8 cellular contexts compared by ENCODE assay signal in genomic region chr13:36346222-36347083, GRCh38. TPM values are rescaled to one million over a fixed set of nuclear protein-coding genes. Genes with fewer than 3 reads are reported as not detected.
DNase-seq lines count a peak whose midpoint lies in the region; ATAC-seq and TF ChIP-seq lines count a peak whose summit lies in the region.

SPART (minus strand) TSS chr13:36346394; CDS start chr13:36335830, 10,564 bp downstream.

- ATAC-seq in GM21825 (IDR thresholded peaks at IDR 0.05; ENCODE audit: unreplicated experiment) (peak; percentile 95), RWPE2 (ENCODE audit: low read depth) (peak; percentile 84)
- ATAC-seq in naive thymus-derived CD4-positive, alpha-beta T cell = peak; percentile 89
- peak; percentile 92 for ATAC-seq in stimulated activated memory B cell treated with anti-CD40 and anti-IgM and Interleukin-4, amounts not matched to agents 10 μg/mL and 1 μg/mL and 100 μg/mL, for 72 hours

- H3K4me1 ChIP-seq in RWPE2 (ENCODE audit: insufficient read depth, poor library complexity, severe bottlenecking) = peaks cover 30% of the 10 kb centered on the region
- peaks cover 4 to 14% of the 10 kb centered on the region in 2 donors for H3K4me1 ChIP-seq in naive thymus-derived CD4-positive, alpha-beta T cell (ENCODE audit: control insufficient read depth in 2 of 2, insufficient read depth in 2 of 2, low read length in 2 of 2)

- H3K9me3 ChIP-seq in RWPE2 (ENCODE audit: severe bottlenecking) = no peaks in the 10 kb centered on the region
- no peaks in the 10 kb centered on the region for H3K9me3 ChIP-seq in naive thymus-derived CD4-positive, alpha-beta T cell (ENCODE audit: control insufficient read depth in 2 of 3, low read length in 3 of 3)

- H3K27ac Mint-ChIP-seq in naive thymus-derived CD4-positive, alpha-beta T cell = peak within 1 kb of the TSS; percentile 91 to 99 (median 97)
- H3K27ac Mint-ChIP-seq in stimulated activated memory B cell treated with anti-CD40 and anti-IgM and Interleukin-4, amounts not matched to agents 10 μg/mL and 1 μg/mL and 100 μg/mL, for 72 hours = peak within 1 kb of the TSS; percentile 86

- H3K4me1 Mint-ChIP-seq in naive thymus-derived CD4-positive, alpha-beta T cell = peaks cover 24 to 42% (median 38%) of the 10 kb centered on the region in 7 donors
- peaks cover 13% of the 10 kb centered on the region for H3K4me1 Mint-ChIP-seq in stimulated activated memory B cell treated with anti-CD40 and anti-IgM and Interleukin-4, amounts not matched to agents 10 μg/mL and 1 μg/mL and 100 μg/mL, for 72 hours

- H3K27me3 Mint-ChIP-seq in naive thymus-derived CD4-positive, alpha-beta T cell = peaks cover 0 to 5% (median 0%) of the 10 kb centered on the region in 5 donors
- peaks cover 19% of the 10 kb centered on the region for H3K27me3 Mint-ChIP-seq in stimulated activated memory B cell treated with anti-CD40 and anti-IgM and Interleukin-4, amounts not matched to agents 10 μg/mL and 1 μg/mL and 100 μg/mL, for 72 hours

- peaks cover 0 to 2% (median 0%) of the 10 kb centered on the region in 11 donors for H3K9me3 Mint-ChIP-seq in naive thymus-derived CD4-positive, alpha-beta T cell
- H3K9me3 Mint-ChIP-seq in stimulated activated memory B cell treated with anti-CD40 and anti-IgM and Interleukin-4, amounts not matched to agents 10 μg/mL and 1 μg/mL and 100 μg/mL, for 72 hours = no peaks in the 10 kb centered on the region

- no peaks in the 10 kb centered on the region for H3K27me3 ChIP-seq in RWPE2 (ENCODE audit: insufficient read depth, poor library complexity, severe bottlenecking)
- H3K27me3 ChIP-seq in naive thymus-derived CD4-positive, alpha-beta T cell (ENCODE audit: control insufficient read depth in 2 of 2, insufficient read depth in 2 of 2, low read length in 2 of 2) = no peaks in the 10 kb centered on the region

- CTCF ChIA-PET in naive thymus-derived CD4-positive, alpha-beta T cell (lab: Charles Lee) = interaction anchor here (0.6 to 2.5 kb wide), 4 partner anchors 39 to 389 kb away, joined by 3 to 17 read pairs (median 4); no protein-coding TSS in a partner anchor

- POLR2A ChIA-PET in naive thymus-derived CD4-positive, alpha-beta T cell (lab: Charles Lee) = interaction anchor here (1.5 kb wide), 1 partner anchor 654 kb away, joined by 8 read pairs; the partner anchor contains the start of genes ALG5 and EXOSC8

- peak within 1 kb of the TSS; percentile 85 for H3K27ac ChIP-seq in RWPE2 (ENCODE audit: poor library complexity, severe bottlenecking)
- H3K27ac ChIP-seq in naive thymus-derived CD4-positive, alpha-beta T cell (ENCODE audit: low read depth, low read length) = peak within 1 kb of the TSS; percentile 81

- peak within 1 kb of the TSS; percentile 83 to 99 (median 96) for H3K4me3 Mint-ChIP-seq in naive thymus-derived CD4-positive, alpha-beta T cell
- H3K4me3 Mint-ChIP-seq in stimulated activated memory B cell treated with anti-CD40 and anti-IgM and Interleukin-4, amounts not matched to agents 10 μg/mL and 1 μg/mL and 100 μg/mL, for 72 hours = peak within 1 kb of the TSS; percentile 84

- DNase-seq in DMS79 (lab: John Stamatoyannopoulos, UW) = peak; percentile 75
- DNase-seq in Kasumi-1 (lab: John Stamatoyannopoulos, UW) = peak; percentile 66 to 79
- DNase-seq in RWPE2 (ENCODE audit: low spot score) = peak; percentile 71
- peak; percentile 75 for DNase-seq in activated T-helper 9 cell treated with anti-CD3 and anti-CD28 coated beads, Interleukin-2, amount 50 U/mL, for 16 hours (ENCODE audit: low read depth)
- DNase-seq in fibroblast of mammary gland (ENCODE audit: low read depth) = peak; percentile 90
- DNase-seq in naive thymus-derived CD4-positive, alpha-beta T cell = peak; percentile 79 to 95 (median 90)

- peak within 1 kb of the TSS; percentile 60 for H3K4me3 ChIP-seq in RWPE2 (ENCODE audit: severe bottlenecking)
- peak within 1 kb of the TSS; percentile 74 for H3K4me3 ChIP-seq in fibroblast of mammary gland (ENCODE audit: control insufficient read depth, low read depth, low read length)
- H3K4me3 ChIP-seq in naive thymus-derived CD4-positive, alpha-beta T cell (ENCODE audit: low read length) = peak within 1 kb of the TSS; percentile 89

- H3K36me3 Mint-ChIP-seq in naive thymus-derived CD4-positive, alpha-beta T cell = peaks cover 0 to 4% (median 0%) of the 10 kb centered on the region in 5 donors
- H3K36me3 Mint-ChIP-seq in stimulated activated memory B cell treated with anti-CD40 and anti-IgM and Interleukin-4, amounts not matched to agents 10 μg/mL and 1 μg/mL and 100 μg/mL, for 72 hours = no peaks in the 10 kb centered on the region

- TF ChIP-seq CTCF in RWPE2 (IDR thresholded peaks at IDR 0.05; ENCODE audit: poor library complexity, severe bottlenecking) (peak; percentile 94), fibroblast of mammary gland (conservative IDR thresholded peaks at IDR 0.05; ENCODE audit: control insufficient read depth, insufficient read depth, low read depth, low read length) (peak; percentile 90)

- intact Hi-C loops in naive thymus-derived CD4-positive, alpha-beta T cell (cut with micrococcal nuclease) = loop anchor here (1.0 to 10.0 kb wide), 12 partner anchors 10 to 718 kb away; partner anchors contain the start of genes ALG5 (in 2 of the 2), CCDC169 (in 2 of the 2), RFXAP (in 2 of the 2) and SUPT20H (in 1 of the 2)

- 0 out of 2 replicates have a peak, but pooled peaks cover 3% of the 10 kb centered on the region for H3K36me3 ChIP-seq in RWPE2 (ENCODE audit: low read depth)
- no peaks in the 10 kb centered on the region for H3K36me3 ChIP-seq in naive thymus-derived CD4-positive, alpha-beta T cell (ENCODE audit: control insufficient read depth in 2 of 3, insufficient read depth in 3 of 3, low read length in 3 of 3)

RNA-seq across cellular contexts. Expression of gene SPART, which starts in this region (rescaled TPM):
- total RNA-seq in naive thymus-derived CD4-positive, alpha-beta T cell = 10 to 100 TPM; 24.8 to 67.5 (median 26.9) TPM
- polyA plus RNA-seq in naive thymus-derived CD4-positive, alpha-beta T cell = 10 to 100 TPM; 39.6 to 59.1 TPM

Comparison
In these comparisons a context has a peak if more than half of its experiments do, and no peak if none do; other contexts are left out.
1. Peak in every context shown above with its lines: DNase-seq, ATAC-seq, H3K4me3 ChIP-seq and H3K27ac ChIP-seq.